Comparison of ENCODE assay signal across 12 cellular contexts in genomic region chr1:192683081-192683480, GRCh38. TPM values are rescaled to one million over a fixed set of nuclear protein-coding genes. Genes with fewer than 3 reads are reported as not detected.
"Had no signal": no experiment of that assay in that cellular context is flagged by ENCODE, and none has a peak within 500 bp of the region (broad histone marks: within the 10 kb centered on the region; RNA-seq: fewer than 3 reads in every experiment).

No MANE protein-coding gene starts in this region.

RNA-seq across cellular contexts. Expression of gene RGS13, which starts 47.1 kb away (rescaled TPM):
- total RNA-seq: activated naive CD4-positive, alpha-beta T cell treated with anti-CD3 and anti-CD28 coated beads for 36 hours; activated naive CD4-positive, alpha-beta T cell treated with anti-CD3 and anti-CD28 coated beads, Interleukin-2, amount 50 U/mL, for 72 hours; activated naive CD8-positive, alpha-beta T cell treated with anti-CD3 and anti-CD28 coated beads for 36 hours; activated T-cell treated with anti-CD3 and anti-CD28 coated beads, Interleukin-2, amount 50 U/mL, for 4 hours; activated T-cell treated with anti-CD3 and anti-CD28 coated beads, Interleukin-2, amount 50 U/mL, for 72 hours; activated T-helper 1 cell treated with anti-CD3 and anti-CD28 coated beads, Interleukin-12 subunit alpha, Interleukin-12 subunit beta, Interleukin-2, Interleukin-4 antibody, amounts not matched to agents 30 ng/mL and 10 ng/mL and 1 ng/mL, durations not matched to agents 14 hours and 24 hours and 36 hours; activated T-helper 2 cell treated with anti-CD3 and anti-CD28 coated beads, Interferon-gamma antibody, Interleukin-2, Interleukin-4, amounts not matched to agents 10 μg/mL and 5 μg/mL and 100 μg/mL, durations not matched to agents 14 hours and 24 hours and 36 hours; ascending aorta; astrocyte; bronchial epithelial cell; cerebellum; chondrocyte had no signal
